In the genomic region with DNA sequence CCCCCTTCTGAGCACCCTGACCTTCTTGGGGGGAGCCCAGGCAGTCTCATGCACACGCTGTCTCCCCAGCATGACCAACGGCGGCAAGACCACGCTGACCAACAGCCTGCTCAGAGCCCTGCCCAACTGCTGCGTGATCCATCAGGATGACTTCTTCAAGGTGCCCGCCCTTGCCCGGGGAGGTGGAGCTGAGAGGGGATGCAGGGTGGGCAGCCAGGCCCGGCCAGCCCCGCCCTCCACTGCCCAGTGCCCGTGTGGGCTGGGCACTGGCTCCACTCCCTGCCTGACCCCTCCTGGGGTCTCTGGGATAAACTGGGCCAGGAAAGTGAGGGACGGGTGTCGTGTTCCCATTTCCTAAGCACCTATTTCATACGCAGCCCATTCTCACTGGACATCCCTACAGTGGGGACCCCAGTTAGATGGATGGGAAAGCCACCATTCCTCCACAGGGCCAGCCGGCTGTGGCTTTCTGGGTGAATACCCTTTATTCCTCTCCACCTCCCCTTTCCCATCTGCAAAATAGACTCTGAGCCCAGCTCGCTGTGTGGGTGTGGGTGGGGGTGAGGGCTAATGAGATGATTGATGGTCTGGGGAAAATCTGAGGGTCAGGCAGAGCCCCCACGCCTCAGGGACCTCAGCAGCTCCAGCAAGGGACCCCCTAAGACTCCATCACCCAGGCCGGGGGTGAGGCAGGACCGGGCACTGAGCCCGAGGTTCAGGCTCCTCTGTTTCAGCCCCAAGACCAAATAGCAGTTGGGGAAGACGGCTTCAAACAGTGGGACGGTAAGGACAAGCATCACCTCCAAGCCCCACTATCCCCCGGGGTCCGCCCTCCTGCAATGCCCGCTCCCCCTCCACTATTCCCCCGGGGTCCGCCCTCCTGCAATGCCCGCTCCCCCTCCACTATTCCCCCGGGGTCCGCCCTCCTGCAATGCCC, we compare ENCODE assay signal across 30 cellular contexts. TPM values are rescaled to one million over a fixed set of nuclear protein-coding genes. Genes with fewer than 3 reads are reported as not detected.
"Had no signal": no experiment of that assay in that cellular context is flagged by ENCODE, and none has a peak within 500 bp of the region (broad histone marks: within the 10 kb centered on the region; RNA-seq: fewer than 3 reads in every experiment).

No MANE protein-coding gene starts in this region.

- H3K4me1 ChIP-seq: SJSA1 had no signal

- H3K4me2 ChIP-seq: KMS-11 had no signal

- H3K9me3 ChIP-seq: MG63, SJSA1 had no signal

- H3K27ac ChIP-seq: brain microvascular endothelial cell, cardiac muscle cell, KMS-11, SJSA1 had no signal

- H3K9me3 Mint-ChIP-seq: activated naive CD4-positive, alpha-beta T cell treated with anti-CD3 and anti-CD28 coated beads, Interleukin-2, amount 10 ng/mL, durations not matched to agents 7 days and 5 days; activated naive CD8-positive, alpha-beta T cell treated with anti-CD3 and anti-CD28 coated beads for 36 hours; activated T-cell treated with anti-CD3 and anti-CD28 coated beads, Interleukin-2, amount 50 U/mL, for 4 hours; activated T-helper 17 cell treated with anti-CD3 and anti-CD28 coated beads, Interleukin-2, amount 50 U/mL, for 72 hours; WTC11 had no signal

- H3K4me3 ChIP-seq: cardiac muscle cell, MG63, SJSA1 had no signal

- H3K27me3 ChIP-seq: cardiac muscle cell, MG63 had no signal

- H3K36me3 Mint-ChIP-seq: activated naive CD4-positive, alpha-beta T cell treated with anti-CD3 and anti-CD28 coated beads, Interleukin-2, amount 10 ng/mL, durations not matched to agents 7 days and 5 days; activated naive CD8-positive, alpha-beta T cell treated with anti-CD3 and anti-CD28 coated beads for 36 hours; WTC11 had no signal

- H3K4me1 Mint-ChIP-seq: activated naive CD4-positive, alpha-beta T cell treated with anti-CD3 and anti-CD28 coated beads, Interleukin-2, amount 10 ng/mL, durations not matched to agents 7 days and 5 days; activated naive CD8-positive, alpha-beta T cell treated with anti-CD3 and anti-CD28 coated beads for 36 hours; activated T-helper 17 cell treated with anti-CD3 and anti-CD28 coated beads, Interleukin-2, amount 50 U/mL, for 72 hours; T-helper 17 cell had no signal

- DNase-seq: activated CD4-positive, alpha-beta T cell treated with anti-CD3 and anti-CD28 coated beads for 48 hours; activated CD4-positive, alpha-beta T cell treated with anti-CD3 and anti-CD28 coated beads, Interleukin-2, amount 50 U/mL, for 4 hours; activated CD4-positive, CD25-positive, alpha-beta regulatory T cell treated with anti-CD3 and anti-CD28 coated beads, Interleukin-2, amount 50 U/mL, for 72 hours; activated CD8-positive, alpha-beta T cell treated with anti-CD3 and anti-CD28 coated beads, Interleukin-2, amount 10 ng/mL, durations not matched to agents 7 days and 5 days; activated gamma-delta T cell treated with Interleukin-2 at 50 U/mL for 16 hours; activated naive CD4-positive, alpha-beta T cell treated with anti-CD3 and anti-CD28 coated beads, Interleukin-2, amount 10 ng/mL, durations not matched to agents 7 days and 5 days; activated naive CD8-positive, alpha-beta T cell treated with anti-CD3 and anti-CD28 coated beads for 36 hours; activated T-cell treated with anti-CD3 and anti-CD28 coated beads, Interleukin-2, amount 50 U/mL, for 4 hours; brain microvascular endothelial cell; cerebellar nuclear complex; MG63; MV-4-11; NCI-H1092 treated with DMSO at 0.1 percent for 48 hours; NCI-H1417 treated with DMSO at 0.1 percent for 48 hours; NCI-H1694; NCI-H2029 treated with DMSO at 0.1 percent for 48 hours; NCI-H345; NCI-H510A; NCI-H526 treated with DMSO at 0.1 percent for 48 hours; NCI-H82; RPMI8226; SHP77; T-helper 17 cell; T-helper 9 cell had no signal

- H3K9ac ChIP-seq: KMS-11 had no signal

- H3K27ac Mint-ChIP-seq: activated CD8-positive, alpha-beta T cell treated with anti-CD3 and anti-CD28 coated beads, Interleukin-2, amount 10 ng/mL, durations not matched to agents 7 days and 5 days; activated naive CD4-positive, alpha-beta T cell treated with anti-CD3 and anti-CD28 coated beads, Interleukin-2, amount 10 ng/mL, durations not matched to agents 7 days and 5 days; activated naive CD8-positive, alpha-beta T cell treated with anti-CD3 and anti-CD28 coated beads for 36 hours; activated T-helper 17 cell treated with anti-CD3 and anti-CD28 coated beads, Interleukin-2, amount 50 U/mL, for 72 hours; T-helper 17 cell; WTC11 had no signal

- ATAC-seq: activated CD8-positive, alpha-beta T cell treated with anti-CD3 and anti-CD28 coated beads, Interleukin-2, amount 10 ng/mL, durations not matched to agents 7 days and 5 days; activated T-cell treated with anti-CD3 and anti-CD28 coated beads, Interleukin-2, amount 50 U/mL, for 4 hours; activated T-helper 17 cell treated with anti-CD3 and anti-CD28 coated beads, Interleukin-2, amount 50 U/mL, for 72 hours; T-helper 17 cell; WTC11 had no signal

- H3K36me3 ChIP-seq: brain microvascular endothelial cell, cardiac muscle cell, MG63, SJSA1 had no signal

- H3K4me3 Mint-ChIP-seq: activated CD8-positive, alpha-beta T cell treated with anti-CD3 and anti-CD28 coated beads, Interleukin-2, amount 10 ng/mL, durations not matched to agents 7 days and 5 days; activated naive CD4-positive, alpha-beta T cell treated with anti-CD3 and anti-CD28 coated beads, Interleukin-2, amount 10 ng/mL, durations not matched to agents 7 days and 5 days; activated naive CD8-positive, alpha-beta T cell treated with anti-CD3 and anti-CD28 coated beads for 36 hours; activated T-cell treated with anti-CD3 and anti-CD28 coated beads, Interleukin-2, amount 50 U/mL, for 4 hours; activated T-helper 17 cell treated with anti-CD3 and anti-CD28 coated beads, Interleukin-2, amount 50 U/mL, for 72 hours; T-helper 17 cell; WTC11 had no signal

RNA-seq across cellular contexts. Expression of a gene that starts 3.9 kb away (rescaled TPM):
- total RNA-seq: activated CD8-positive, alpha-beta T cell treated with anti-CD3 and anti-CD28 coated beads, Interleukin-2, amount 10 ng/mL, durations not matched to agents 7 days and 5 days; activated naive CD8-positive, alpha-beta T cell treated with anti-CD3 and anti-CD28 coated beads for 36 hours; activated T-cell treated with anti-CD3 and anti-CD28 coated beads, Interleukin-2, amount 50 U/mL, for 4 hours; activated T-helper 17 cell treated with anti-CD3 and anti-CD28 coated beads, Interleukin-2, amount 50 U/mL, for 72 hours; OCI-LY7; SJSA1; T-helper 17 cell had no signal

RNA-seq across cellular contexts. Expression of a gene that starts 56.3 kb away (rescaled TPM):
- total RNA-seq: activated CD8-positive, alpha-beta T cell treated with anti-CD3 and anti-CD28 coated beads, Interleukin-2, amount 10 ng/mL, durations not matched to agents 7 days and 5 days; activated naive CD8-positive, alpha-beta T cell treated with anti-CD3 and anti-CD28 coated beads for 36 hours; activated T-cell treated with anti-CD3 and anti-CD28 coated beads, Interleukin-2, amount 50 U/mL, for 4 hours; activated T-helper 17 cell treated with anti-CD3 and anti-CD28 coated beads, Interleukin-2, amount 50 U/mL, for 72 hours; OCI-LY7 had no signal
